9 cellular contexts compared by ENCODE assay signal in genomic region chr11:1335264-1335810, GRCh38. TPM values are rescaled to one million over a fixed set of nuclear protein-coding genes. Genes with fewer than 3 reads are reported as not detected.
A peak's percentile ranks its signal among the peaks of the same experiment; 100 is the strongest.
DNase-seq lines count a peak whose midpoint lies in the region; ATAC-seq and TF ChIP-seq lines count a peak whose summit lies in the region.
"Had no signal": no experiment of that assay in that cellular context is flagged by ENCODE, and none has a peak within 500 bp of the region (broad histone marks: within the 10 kb centered on the region; RNA-seq: fewer than 3 reads in every experiment).

No MANE protein-coding gene starts in this region.

- H3K9me3 ChIP-seq in iPS-15b (ENCODE audit: control insufficient read depth, insufficient read depth, low read length) (no peaks in the 10 kb centered on the region), spleen (peaks cover 0 to 26% (median 19%) of the 10 kb centered on the region in 8 donors)

- peak overlapping the region; percentile 66 for H3K27ac Mint-ChIP-seq in activated CD4-positive, alpha-beta T cell treated with anti-CD3 and anti-CD28 coated beads for 36 hours
- H3K27ac Mint-ChIP-seq in activated CD8-positive, alpha-beta T cell treated with anti-CD3 and anti-CD28 coated beads for 36 hours: peak overlapping the region; percentile 58

- WGBS in spleen, 5 donors: 55 to 72% (median 61%) methylated on average over 8 to 10 of the region's 10 CpGs

- TF ChIP-seq CTCF in activated CD8-positive, alpha-beta T cell treated with anti-CD3 and anti-CD28 coated beads for 36 hours (IDR thresholded peaks at IDR 0.05): no peak
- no peak for TF ChIP-seq CTCF in spleen (IDR thresholded peaks at IDR 0.05 in 8 of 11, conservative IDR thresholded peaks at IDR 0.05 in 3 of 11)

- peaks cover 2% of the 10 kb centered on the region for H3K36me3 Mint-ChIP-seq in activated CD4-positive, alpha-beta T cell treated with anti-CD3 and anti-CD28 coated beads for 36 hours (ENCODE audit: low read depth)
- H3K36me3 Mint-ChIP-seq in activated CD8-positive, alpha-beta T cell treated with anti-CD3 and anti-CD28 coated beads for 36 hours (ENCODE audit: low read depth): no peaks in the 10 kb centered on the region

- H3K4me1 ChIP-seq in iPS-15b (ENCODE audit: control insufficient read depth, insufficient read depth, low read length) (no peaks in the 10 kb centered on the region), spleen (peaks cover 11 to 33% (median 17%) of the 10 kb centered on the region in 6 donors)

- H3K9me3 Mint-ChIP-seq in activated CD4-positive, alpha-beta T cell treated with anti-CD3 and anti-CD28 coated beads for 36 hours (ENCODE audit: low read depth): peaks cover 4% of the 10 kb centered on the region
- peaks cover 7% of the 10 kb centered on the region for H3K9me3 Mint-ChIP-seq in activated CD8-positive, alpha-beta T cell treated with anti-CD3 and anti-CD28 coated beads for 36 hours

- no peak overlapping the region for H3K9ac ChIP-seq in iPS-15b (ENCODE audit: low read depth, low read length)

- POLR2A ChIA-PET in activated CD4-positive, alpha-beta T cell treated with anti-CD3 and anti-CD28 coated beads for 36 hours (lab: Charles Lee): no interaction called here
- POLR2A ChIA-PET in activated CD8-positive, alpha-beta T cell treated with anti-CD3 and anti-CD28 coated beads for 36 hours (lab: Charles Lee): interaction anchor here (1.7 kb wide), 1 partner anchor 24 kb away, joined by 11 read pairs; no protein-coding TSS in a partner anchor

- intact Hi-C loops in activated CD4-positive, alpha-beta T cell treated with anti-CD3 and anti-CD28 coated beads for 36 hours (cut with DNase I, micrococcal nuclease): no loop called here
- intact Hi-C loops in activated CD8-positive, alpha-beta T cell treated with anti-CD3 and anti-CD28 coated beads for 36 hours (cut with micrococcal nuclease): no loop called here
- intact Hi-C loops in spleen (cut with DNase I; ENCODE audit: low total_unique reads): no loop called here

- ATAC-seq in activated CD4-positive, alpha-beta T cell treated with anti-CD3 and anti-CD28 coated beads for 36 hours: no peak
- no peak for ATAC-seq in activated CD8-positive, alpha-beta T cell treated with anti-CD3 and anti-CD28 coated beads for 36 hours
- no peak for ATAC-seq in HG02981 (IDR thresholded peaks at IDR 0.05; ENCODE audit: unreplicated experiment)

- H3K4me3 ChIP-seq in iPS-15b (ENCODE audit: low read depth, low read length) (peak overlapping the region; percentile 79), spleen (peak overlapping the region in 5 of 8 donors; percentile 20 to 69 (median 48))

- peaks cover 21% of the 10 kb centered on the region for H3K27me3 ChIP-seq in iPS-15b (ENCODE audit: control insufficient read depth, insufficient read depth, low read length)
- H3K27me3 ChIP-seq in spleen (replicated peaks in 1 of 7): peaks cover 0 to 4% (median 0%) of the 10 kb centered on the region in 7 donors

- no peak for DNase-seq in activated CD4-positive, alpha-beta T cell treated with anti-CD3 and anti-CD28 coated beads for 36 hours
- DNase-seq in activated CD4-positive, alpha-beta T cell treated with anti-CD3 and anti-CD28 coated beads, Interleukin-2, amount 50 U/mL, for 4 hours: no peak
- no peak for DNase-seq in activated CD8-positive, alpha-beta T cell treated with anti-CD3 and anti-CD28 coated beads for 36 hours
- peak; percentile 80 for DNase-seq in spleen
- no peak for DNase-seq in MV-4-11 (lab: John Stamatoyannopoulos, UW)
- no peak for DNase-seq in stimulated activated CD4-positive, alpha-beta T cell treated with anti-CD3 and anti-CD28 coated beads, Interleukin-4, amount 100 ng/mL, for 1 hour
- DNase-seq: occipital lobe had no signal

- peaks cover 3% of the 10 kb centered on the region for H3K27me3 Mint-ChIP-seq in activated CD4-positive, alpha-beta T cell treated with anti-CD3 and anti-CD28 coated beads for 36 hours
- peaks cover 4% of the 10 kb centered on the region for H3K27me3 Mint-ChIP-seq in activated CD8-positive, alpha-beta T cell treated with anti-CD3 and anti-CD28 coated beads for 36 hours

- H3K4me1 Mint-ChIP-seq in activated CD4-positive, alpha-beta T cell treated with anti-CD3 and anti-CD28 coated beads for 36 hours: peaks cover 18% of the 10 kb centered on the region
- H3K4me1 Mint-ChIP-seq in activated CD8-positive, alpha-beta T cell treated with anti-CD3 and anti-CD28 coated beads for 36 hours (ENCODE audit: low read depth): peaks cover 18% of the 10 kb centered on the region

- peak overlapping the region; percentile 71 for H3K4me3 Mint-ChIP-seq in activated CD4-positive, alpha-beta T cell treated with anti-CD3 and anti-CD28 coated beads for 36 hours
- peak overlapping the region; percentile 65 for H3K4me3 Mint-ChIP-seq in activated CD8-positive, alpha-beta T cell treated with anti-CD3 and anti-CD28 coated beads for 36 hours

- TF ChIP-seq POLR2A in spleen (IDR thresholded peaks at IDR 0.05): no peak

- CTCF ChIA-PET in activated CD4-positive, alpha-beta T cell treated with anti-CD3 and anti-CD28 coated beads for 36 hours (lab: Charles Lee): interaction anchor here (0.6 to 0.7 kb wide), 2 partner anchors 54 to 317 kb away, joined by 3 read pairs; no protein-coding TSS in a partner anchor
- CTCF ChIA-PET in activated CD8-positive, alpha-beta T cell treated with anti-CD3 and anti-CD28 coated beads for 36 hours (lab: Charles Lee): interaction anchor here (1.0 to 1.5 kb wide), 2 partner anchors 24 to 240 kb away, joined by 3 to 4 read pairs; no protein-coding TSS in a partner anchor

- peak overlapping the region in 7 of 8 donors; percentile 58 to 92 (median 89) for H3K27ac ChIP-seq in spleen

- H3K36me3 ChIP-seq in iPS-15b (ENCODE audit: control insufficient read depth, insufficient read depth, low read length): no peaks in the 10 kb centered on the region
- no peaks in the 10 kb centered on the region for H3K36me3 ChIP-seq in spleen

RNA-seq across cellular contexts. Expression of gene TOLLIP, which starts 25.9 kb away (rescaled TPM):
- 10 to 100 TPM; 29.6 to 45.8 TPM for total RNA-seq in activated CD4-positive, alpha-beta T cell treated with anti-CD3 and anti-CD28 coated beads for 36 hours
- total RNA-seq in activated CD8-positive, alpha-beta T cell treated with anti-CD3 and anti-CD28 coated beads for 36 hours: 10 to 100 TPM; 32.4 to 33.1 TPM
- total RNA-seq in spleen: 10 to 100 TPM; 44.3 to 67.4 (median 59.8) TPM
- polyA plus RNA-seq in spleen: 10 to 100 TPM; 16.1 to 35.8 (median 18.7) TPM

RNA-seq across cellular contexts. Expression of gene BRSK2, which starts 54.4 kb away (rescaled TPM):
- total RNA-seq in activated CD4-positive, alpha-beta T cell treated with anti-CD3 and anti-CD28 coated beads for 36 hours: 1 to 10 TPM in 1 of 2 experiments, under 1 TPM in 1; 0.96 to 1.2 TPM
- total RNA-seq in activated CD8-positive, alpha-beta T cell treated with anti-CD3 and anti-CD28 coated beads for 36 hours: 1 to 10 TPM; 1.1 to 2.0 TPM
- under 1 TPM; 0.26 to 0.77 (median 0.47) TPM for total RNA-seq in spleen
- 1 to 10 TPM in 1 of 3 donors, under 1 TPM in 2; 0.17 to 1.5 (median 0.32) TPM for polyA plus RNA-seq in spleen
